1 cellular context compared by ENCODE assay signal in the genomic region with DNA sequence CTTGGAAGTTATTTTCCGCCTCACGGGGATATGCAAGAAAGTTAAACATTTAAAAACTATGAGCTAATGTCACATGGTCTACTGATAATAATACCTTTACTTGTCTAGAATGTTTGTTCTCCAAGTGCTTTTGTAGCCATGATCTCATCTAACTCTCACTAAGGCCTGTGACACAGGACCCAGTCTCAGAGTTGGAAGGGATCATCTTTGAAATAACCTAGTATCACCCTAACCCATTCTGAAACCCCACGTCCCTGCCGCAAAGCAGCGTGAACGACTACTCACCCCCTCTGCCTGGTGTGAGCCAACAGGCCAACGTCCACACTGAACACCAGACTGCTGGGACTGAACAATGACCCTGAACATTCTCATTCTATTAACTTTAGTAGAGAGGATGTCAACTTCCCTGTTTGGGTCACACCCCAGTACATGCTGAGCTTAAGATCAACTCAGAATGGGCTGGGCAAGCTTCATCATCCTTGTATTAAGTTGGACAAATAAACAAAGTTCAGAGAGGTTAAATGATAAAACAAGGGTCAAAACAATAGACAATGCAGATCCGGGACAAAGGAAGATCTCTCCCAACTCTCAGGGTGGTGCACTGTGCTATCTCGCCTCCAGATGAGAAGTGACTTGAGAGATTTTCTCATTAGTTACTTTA.
TF ChIP-seq lines count a peak whose summit lies in the region.

No MANE protein-coding gene starts in this region.

TF ChIP-seq in HepG2, 621 proteins besides CTCF, POLR2A, EP300 and RAD21 (continued from another document and continues in another):
- TF ChIP-seq NFE2L1 (CRISPR knock-in tag; IDR thresholded peaks at IDR 0.05; ENCODE audit: borderline replicate concordance) = no peak
- TF ChIP-seq MAFK (conservative IDR thresholded peaks at IDR 0.05 in 1 of 2, IDR thresholded peaks at IDR 0.05 in 1 of 2; ENCODE audit: low read length in 2 of 2) = 0 out of 4 replicates have a peak, but pooled peaks of 1 of the 2 experiments have one; percentile 8
- TF ChIP-seq HNF4G (IDR thresholded peaks at IDR 0.05; ENCODE audit: borderline replicate concordance, low read depth, low read length) = peak; percentile 90
- peak; percentile 68; the same call in 1 of the 2 replicates for TF ChIP-seq HNF4G (CRISPR knock-in tag; IDR thresholded peaks at IDR 0.05; ENCODE audit: borderline replicate concordance, low read depth)
- 0 out of 2 replicates have a peak, but pooled peaks have one; percentile 72 for TF ChIP-seq KLF11 (CRISPR knock-in tag; IDR thresholded peaks at IDR 0.05)
- TF ChIP-seq ZFYVE20 (CRISPR knock-in tag; IDR thresholded peaks at IDR 0.05; ENCODE audit: borderline replicate concordance, low read depth) = no peak
- TF ChIP-seq ZNF775 (CRISPR knock-in tag; IDR thresholded peaks at IDR 0.05; ENCODE audit: borderline replicate concordance) = no peak
- no peak for TF ChIP-seq ZFP41 (CRISPR knock-in tag; IDR thresholded peaks at IDR 0.05; ENCODE audit: borderline replicate concordance)
- TF ChIP-seq, protein P1, sequence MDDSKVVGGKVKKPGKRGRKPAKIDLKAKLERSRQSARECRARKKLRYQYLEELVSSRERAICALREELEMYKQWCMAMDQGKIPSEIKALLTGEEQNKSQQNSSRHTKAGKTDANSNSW (CRISPR knock-in tag; IDR thresholded peaks at IDR 0.05; ENCODE audit: borderline replicate concordance) = no peak
- TF ChIP-seq, protein P2, sequence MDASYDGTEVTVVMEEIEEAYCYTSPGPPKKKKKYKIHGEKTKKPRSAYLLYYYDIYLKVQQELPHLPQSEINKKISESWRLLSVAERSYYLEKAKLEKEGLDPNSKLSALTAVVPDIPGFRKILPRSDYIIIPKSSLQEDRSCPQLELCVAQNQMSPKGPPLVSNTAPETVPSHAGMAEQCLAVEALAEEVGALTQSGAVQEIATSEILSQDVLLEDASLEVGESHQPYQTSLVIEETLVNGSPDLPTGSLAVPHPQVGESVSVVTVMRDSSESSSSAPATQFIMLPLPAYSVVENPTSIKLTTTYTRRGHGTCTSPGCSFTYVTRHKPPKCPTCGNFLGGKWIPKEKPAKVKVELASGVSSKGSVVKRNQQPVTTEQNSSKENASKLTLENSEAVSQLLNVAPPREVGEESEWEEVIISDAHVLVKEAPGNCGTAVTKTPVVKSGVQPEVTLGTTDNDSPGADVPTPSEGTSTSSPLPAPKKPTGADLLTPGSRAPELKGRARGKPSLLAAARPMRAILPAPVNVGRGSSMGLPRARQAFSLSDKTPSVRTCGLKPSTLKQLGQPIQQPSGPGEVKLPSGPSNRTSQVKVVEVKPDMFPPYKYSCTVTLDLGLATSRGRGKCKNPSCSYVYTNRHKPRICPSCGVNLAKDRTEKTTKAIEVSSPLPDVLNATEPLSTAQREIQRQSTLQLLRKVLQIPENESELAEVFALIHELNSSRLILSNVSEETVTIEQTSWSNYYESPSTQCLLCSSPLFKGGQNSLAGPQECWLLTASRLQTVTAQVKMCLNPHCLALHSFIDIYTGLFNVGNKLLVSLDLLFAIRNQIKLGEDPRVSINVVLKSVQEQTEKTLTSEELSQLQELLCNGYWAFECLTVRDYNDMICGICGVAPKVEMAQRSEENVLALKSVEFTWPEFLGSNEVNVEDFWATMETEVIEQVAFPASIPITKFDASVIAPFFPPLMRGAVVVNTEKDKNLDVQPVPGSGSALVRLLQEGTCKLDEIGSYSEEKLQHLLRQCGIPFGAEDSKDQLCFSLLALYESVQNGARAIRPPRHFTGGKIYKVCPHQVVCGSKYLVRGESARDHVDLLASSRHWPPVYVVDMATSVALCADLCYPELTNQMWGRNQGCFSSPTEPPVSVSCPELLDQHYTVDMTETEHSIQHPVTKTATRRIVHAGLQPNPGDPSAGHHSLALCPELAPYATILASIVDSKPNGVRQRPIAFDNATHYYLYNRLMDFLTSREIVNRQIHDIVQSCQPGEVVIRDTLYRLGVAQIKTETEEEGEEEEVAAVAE (CRISPR knock-in tag; IDR thresholded peaks at IDR 0.05; ENCODE audit: borderline replicate concordance) = peak; percentile 72; the same call in 1 of the 2 replicates
- peak; percentile 92 for TF ChIP-seq CBX5 (CRISPR knock-in tag; IDR thresholded peaks at IDR 0.05; ENCODE audit: borderline replicate concordance)
- TF ChIP-seq ZNF274 (CRISPR knock-in tag; IDR thresholded peaks at IDR 0.05) = no peak
- TF ChIP-seq EZH2 (conservative IDR thresholded peaks at IDR 0.05; ENCODE audit: low read depth, low read length) = no peak
- TF ChIP-seq REPIN1 (CRISPR knock-in tag; IDR thresholded peaks at IDR 0.05; ENCODE audit: borderline replicate concordance, low read depth) = 0 out of 2 replicates have a peak, but pooled peaks have one; percentile 90
- TF ChIP-seq, protein P3, sequence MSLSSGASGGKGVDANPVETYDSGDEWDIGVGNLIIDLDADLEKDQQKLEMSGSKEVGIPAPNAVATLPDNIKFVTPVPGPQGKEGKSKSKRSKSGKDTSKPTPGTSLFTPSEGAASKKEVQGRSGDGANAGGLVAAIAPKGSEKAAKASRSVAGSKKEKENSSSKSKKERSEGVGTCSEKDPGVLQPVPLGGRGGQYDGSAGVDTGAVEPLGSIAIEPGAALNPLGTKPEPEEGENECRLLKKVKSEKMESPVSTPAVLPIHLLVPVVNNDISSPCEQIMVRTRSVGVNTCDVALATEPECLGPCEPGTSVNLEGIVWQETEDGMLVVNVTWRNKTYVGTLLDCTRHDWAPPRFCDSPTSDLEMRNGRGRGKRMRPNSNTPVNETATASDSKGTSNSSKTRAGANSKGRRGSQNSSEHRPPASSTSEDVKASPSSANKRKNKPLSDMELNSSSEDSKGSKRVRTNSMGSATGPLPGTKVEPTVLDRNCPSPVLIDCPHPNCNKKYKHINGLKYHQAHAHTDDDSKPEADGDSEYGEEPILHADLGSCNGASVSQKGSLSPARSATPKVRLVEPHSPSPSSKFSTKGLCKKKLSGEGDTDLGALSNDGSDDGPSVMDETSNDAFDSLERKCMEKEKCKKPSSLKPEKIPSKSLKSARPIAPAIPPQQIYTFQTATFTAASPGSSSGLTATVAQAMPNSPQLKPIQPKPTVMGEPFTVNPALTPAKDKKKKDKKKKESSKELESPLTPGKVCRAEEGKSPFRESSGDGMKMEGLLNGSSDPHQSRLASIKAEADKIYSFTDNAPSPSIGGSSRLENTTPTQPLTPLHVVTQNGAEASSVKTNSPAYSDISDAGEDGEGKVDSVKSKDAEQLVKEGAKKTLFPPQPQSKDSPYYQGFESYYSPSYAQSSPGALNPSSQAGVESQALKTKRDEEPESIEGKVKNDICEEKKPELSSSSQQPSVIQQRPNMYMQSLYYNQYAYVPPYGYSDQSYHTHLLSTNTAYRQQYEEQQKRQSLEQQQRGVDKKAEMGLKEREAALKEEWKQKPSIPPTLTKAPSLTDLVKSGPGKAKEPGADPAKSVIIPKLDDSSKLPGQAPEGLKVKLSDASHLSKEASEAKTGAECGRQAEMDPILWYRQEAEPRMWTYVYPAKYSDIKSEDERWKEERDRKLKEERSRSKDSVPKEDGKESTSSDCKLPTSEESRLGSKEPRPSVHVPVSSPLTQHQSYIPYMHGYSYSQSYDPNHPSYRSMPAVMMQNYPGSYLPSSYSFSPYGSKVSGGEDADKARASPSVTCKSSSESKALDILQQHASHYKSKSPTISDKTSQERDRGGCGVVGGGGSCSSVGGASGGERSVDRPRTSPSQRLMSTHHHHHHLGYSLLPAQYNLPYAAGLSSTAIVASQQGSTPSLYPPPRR (CRISPR knock-in tag; IDR thresholded peaks at IDR 0.05; ENCODE audit: borderline replicate concordance) = peak; percentile 90
- no peak for TF ChIP-seq ZNF251 (CRISPR knock-in tag; IDR thresholded peaks at IDR 0.05)
- no peak for TF ChIP-seq ZNF768 (CRISPR knock-in tag; IDR thresholded peaks at IDR 0.05)
- no peak for TF ChIP-seq PTBP1 (IDR thresholded peaks at IDR 0.05; ENCODE audit: low read depth, low read length, poor library complexity, severe bottlenecking)
- 0 out of 2 replicates have a peak, but pooled peaks have one; percentile 3 for TF ChIP-seq ZNF34 (CRISPR knock-in tag; IDR thresholded peaks at IDR 0.05; ENCODE audit: borderline replicate concordance)
- TF ChIP-seq KDM4B (CRISPR knock-in tag; IDR thresholded peaks at IDR 0.05) = peak; percentile 84; the same call in 1 of the 2 replicates
- TF ChIP-seq SALL2 (CRISPR knock-in tag; IDR thresholded peaks at IDR 0.05) = no peak
- TF ChIP-seq, protein P4, sequence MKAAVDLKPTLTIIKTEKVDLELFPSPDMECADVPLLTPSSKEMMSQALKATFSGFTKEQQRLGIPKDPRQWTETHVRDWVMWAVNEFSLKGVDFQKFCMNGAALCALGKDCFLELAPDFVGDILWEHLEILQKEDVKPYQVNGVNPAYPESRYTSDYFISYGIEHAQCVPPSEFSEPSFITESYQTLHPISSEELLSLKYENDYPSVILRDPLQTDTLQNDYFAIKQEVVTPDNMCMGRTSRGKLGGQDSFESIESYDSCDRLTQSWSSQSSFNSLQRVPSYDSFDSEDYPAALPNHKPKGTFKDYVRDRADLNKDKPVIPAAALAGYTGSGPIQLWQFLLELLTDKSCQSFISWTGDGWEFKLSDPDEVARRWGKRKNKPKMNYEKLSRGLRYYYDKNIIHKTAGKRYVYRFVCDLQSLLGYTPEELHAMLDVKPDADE (CRISPR knock-in tag; IDR thresholded peaks at IDR 0.05) = no peak
- peak; percentile 83; the same call in 1 of the 2 replicates for TF ChIP-seq PITX1 (CRISPR knock-in tag; IDR thresholded peaks at IDR 0.05)
- TF ChIP-seq, protein P5, sequence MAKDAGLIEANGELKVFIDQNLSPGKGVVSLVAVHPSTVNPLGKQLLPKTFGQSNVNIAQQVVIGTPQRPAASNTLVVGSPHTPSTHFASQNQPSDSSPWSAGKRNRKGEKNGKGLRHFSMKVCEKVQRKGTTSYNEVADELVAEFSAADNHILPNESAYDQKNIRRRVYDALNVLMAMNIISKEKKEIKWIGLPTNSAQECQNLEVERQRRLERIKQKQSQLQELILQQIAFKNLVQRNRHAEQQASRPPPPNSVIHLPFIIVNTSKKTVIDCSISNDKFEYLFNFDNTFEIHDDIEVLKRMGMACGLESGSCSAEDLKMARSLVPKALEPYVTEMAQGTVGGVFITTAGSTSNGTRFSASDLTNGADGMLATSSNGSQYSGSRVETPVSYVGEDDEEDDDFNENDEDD (CRISPR knock-in tag; IDR thresholded peaks at IDR 0.05; ENCODE audit: borderline replicate concordance) = peak; percentile 26; the same call in 1 of the 2 replicates
- TF ChIP-seq, protein P6, sequence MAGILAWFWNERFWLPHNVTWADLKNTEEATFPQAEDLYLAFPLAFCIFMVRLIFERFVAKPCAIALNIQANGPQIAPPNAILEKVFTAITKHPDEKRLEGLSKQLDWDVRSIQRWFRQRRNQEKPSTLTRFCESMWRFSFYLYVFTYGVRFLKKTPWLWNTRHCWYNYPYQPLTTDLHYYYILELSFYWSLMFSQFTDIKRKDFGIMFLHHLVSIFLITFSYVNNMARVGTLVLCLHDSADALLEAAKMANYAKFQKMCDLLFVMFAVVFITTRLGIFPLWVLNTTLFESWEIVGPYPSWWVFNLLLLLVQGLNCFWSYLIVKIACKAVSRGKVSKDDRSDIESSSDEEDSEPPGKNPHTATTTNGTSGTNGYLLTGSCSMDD (CRISPR knock-in tag; IDR thresholded peaks at IDR 0.05) = no peak
- no peak for TF ChIP-seq ZNF160 (CRISPR knock-in tag; IDR thresholded peaks at IDR 0.05)
- no peak for TF ChIP-seq ZKSCAN1 (IDR thresholded peaks at IDR 0.05; ENCODE audit: low read length)
- no peak for TF ChIP-seq MTF2 (CRISPR knock-in tag; IDR thresholded peaks at IDR 0.05; ENCODE audit: borderline replicate concordance)
- TF ChIP-seq, protein P7, sequence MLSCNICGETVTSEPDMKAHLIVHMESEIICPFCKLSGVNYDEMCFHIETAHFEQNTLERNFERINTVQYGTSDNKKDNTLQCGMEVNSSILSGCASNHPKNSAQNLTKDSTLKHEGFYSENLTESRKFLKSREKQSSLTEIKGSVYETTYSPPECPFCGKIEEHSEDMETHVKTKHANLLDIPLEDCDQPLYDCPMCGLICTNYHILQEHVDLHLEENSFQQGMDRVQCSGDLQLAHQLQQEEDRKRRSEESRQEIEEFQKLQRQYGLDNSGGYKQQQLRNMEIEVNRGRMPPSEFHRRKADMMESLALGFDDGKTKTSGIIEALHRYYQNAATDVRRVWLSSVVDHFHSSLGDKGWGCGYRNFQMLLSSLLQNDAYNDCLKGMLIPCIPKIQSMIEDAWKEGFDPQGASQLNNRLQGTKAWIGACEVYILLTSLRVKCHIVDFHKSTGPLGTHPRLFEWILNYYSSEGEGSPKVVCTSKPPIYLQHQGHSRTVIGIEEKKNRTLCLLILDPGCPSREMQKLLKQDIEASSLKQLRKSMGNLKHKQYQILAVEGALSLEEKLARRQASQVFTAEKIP (CRISPR knock-in tag; IDR thresholded peaks at IDR 0.05; ENCODE audit: borderline replicate concordance) = no peak
- TF ChIP-seq, protein P8, sequence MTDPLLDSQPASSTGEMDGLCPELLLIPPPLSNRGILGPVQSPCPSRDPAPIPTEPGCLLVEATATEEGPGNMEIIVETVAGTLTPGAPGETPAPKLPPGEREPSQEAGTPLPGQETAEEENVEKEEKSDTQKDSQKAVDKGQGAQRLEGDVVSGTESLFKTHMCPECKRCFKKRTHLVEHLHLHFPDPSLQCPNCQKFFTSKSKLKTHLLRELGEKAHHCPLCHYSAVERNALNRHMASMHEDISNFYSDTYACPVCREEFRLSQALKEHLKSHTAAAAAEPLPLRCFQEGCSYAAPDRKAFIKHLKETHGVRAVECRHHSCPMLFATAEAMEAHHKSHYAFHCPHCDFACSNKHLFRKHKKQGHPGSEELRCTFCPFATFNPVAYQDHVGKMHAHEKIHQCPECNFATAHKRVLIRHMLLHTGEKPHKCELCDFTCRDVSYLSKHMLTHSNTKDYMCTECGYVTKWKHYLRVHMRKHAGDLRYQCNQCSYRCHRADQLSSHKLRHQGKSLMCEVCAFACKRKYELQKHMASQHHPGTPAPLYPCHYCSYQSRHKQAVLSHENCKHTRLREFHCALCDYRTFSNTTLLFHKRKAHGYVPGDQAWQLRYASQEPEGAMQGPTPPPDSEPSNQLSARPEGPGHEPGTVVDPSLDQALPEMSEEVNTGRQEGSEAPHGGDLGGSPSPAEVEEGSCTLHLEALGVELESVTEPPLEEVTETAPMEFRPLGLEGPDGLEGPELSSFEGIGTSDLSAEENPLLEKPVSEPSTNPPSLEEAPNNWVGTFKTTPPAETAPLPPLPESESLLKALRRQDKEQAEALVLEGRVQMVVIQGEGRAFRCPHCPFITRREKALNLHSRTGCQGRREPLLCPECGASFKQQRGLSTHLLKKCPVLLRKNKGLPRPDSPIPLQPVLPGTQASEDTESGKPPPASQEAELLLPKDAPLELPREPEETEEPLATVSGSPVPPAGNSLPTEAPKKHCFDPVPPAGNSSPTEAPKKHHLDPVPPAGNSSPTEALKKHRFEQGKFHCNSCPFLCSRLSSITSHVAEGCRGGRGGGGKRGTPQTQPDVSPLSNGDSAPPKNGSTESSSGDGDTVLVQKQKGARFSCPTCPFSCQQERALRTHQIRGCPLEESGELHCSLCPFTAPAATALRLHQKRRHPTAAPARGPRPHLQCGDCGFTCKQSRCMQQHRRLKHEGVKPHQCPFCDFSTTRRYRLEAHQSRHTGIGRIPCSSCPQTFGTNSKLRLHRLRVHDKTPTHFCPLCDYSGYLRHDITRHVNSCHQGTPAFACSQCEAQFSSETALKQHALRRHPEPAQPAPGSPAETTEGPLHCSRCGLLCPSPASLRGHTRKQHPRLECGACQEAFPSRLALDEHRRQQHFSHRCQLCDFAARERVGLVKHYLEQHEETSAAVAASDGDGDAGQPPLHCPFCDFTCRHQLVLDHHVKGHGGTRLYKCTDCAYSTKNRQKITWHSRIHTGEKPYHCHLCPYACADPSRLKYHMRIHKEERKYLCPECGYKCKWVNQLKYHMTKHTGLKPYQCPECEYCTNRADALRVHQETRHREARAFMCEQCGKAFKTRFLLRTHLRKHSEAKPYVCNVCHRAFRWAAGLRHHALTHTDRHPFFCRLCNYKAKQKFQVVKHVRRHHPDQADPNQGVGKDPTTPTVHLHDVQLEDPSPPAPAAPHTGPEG (CRISPR knock-in tag; IDR thresholded peaks at IDR 0.05) = peak; percentile 53; the same call in 1 of the 2 replicates
- TF ChIP-seq SRSF4 (IDR thresholded peaks at IDR 0.05; ENCODE audit: low read depth, low read length, poor library complexity, severe bottlenecking) = no peak
- peak; percentile 66 for TF ChIP-seq TAF1 (CRISPR knock-in tag; IDR thresholded peaks at IDR 0.05)
